1 cellular context compared by ENCODE assay signal in genomic region chr19:7213628-7214328, GRCh38.
TF ChIP-seq lines count a peak whose summit lies in the region.

No MANE protein-coding gene starts in this region.

TF ChIP-seq in GM23338, 12 proteins besides CTCF, POLR2A, EP300 and RAD21 (continued from another document):
- TF ChIP-seq REST (IDR thresholded peaks at IDR 0.05; ENCODE audit: unreplicated experiment): no peak
- no peak for TF ChIP-seq POLR2AphosphoS5 (IDR thresholded peaks at IDR 0.05; ENCODE audit: low read depth)
- no peak for TF ChIP-seq ETS1 (IDR thresholded peaks at IDR 0.05)
- TF ChIP-seq EZH2 (IDR thresholded peaks at IDR 0.05; ENCODE audit: low read depth, unreplicated experiment): no peak
- TF ChIP-seq STAT1 (IDR thresholded peaks at IDR 0.05; ENCODE audit: unreplicated experiment): no peak
